In the genomic region with DNA sequence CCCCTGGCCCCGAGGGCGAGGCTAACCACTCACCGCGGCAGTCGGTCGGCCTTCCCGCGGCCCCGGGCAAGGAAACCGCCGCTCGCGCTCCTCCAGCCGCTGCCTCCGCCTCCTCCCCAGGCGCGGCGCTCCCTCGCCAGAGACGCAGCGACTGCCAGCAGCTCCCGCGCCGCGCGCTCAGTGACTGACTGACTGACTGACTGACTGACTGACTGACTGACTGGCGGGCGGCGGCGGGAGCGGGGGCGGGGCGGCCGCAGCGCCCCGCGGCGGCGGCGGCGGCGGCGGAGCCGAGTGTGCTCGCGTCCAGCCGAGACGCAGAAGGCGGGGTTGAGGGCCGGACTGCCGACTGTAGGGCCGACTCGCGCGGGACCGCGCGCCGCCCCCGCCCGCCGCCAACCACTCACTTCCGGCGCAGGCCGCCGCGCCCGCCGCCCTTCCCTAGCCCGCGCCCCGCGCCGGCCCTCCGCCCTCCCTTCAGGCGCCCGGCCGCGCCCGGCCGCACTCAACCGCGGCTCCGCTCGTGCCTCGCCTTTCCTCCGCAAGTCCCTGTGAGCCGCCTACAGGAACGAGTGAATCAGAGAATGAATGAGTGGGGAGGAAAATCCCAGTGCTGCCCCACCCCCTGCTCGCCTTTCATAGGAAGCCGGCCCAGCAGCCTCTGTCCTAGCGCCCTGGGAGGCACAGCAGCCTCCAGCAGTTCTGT, we compare ENCODE assay signal across 7 cellular contexts. TPM values are rescaled to one million over a fixed set of nuclear protein-coding genes. Genes with fewer than 3 reads are reported as not detected.
DNase-seq lines count a peak whose midpoint lies in the region; ATAC-seq and TF ChIP-seq lines count a peak whose summit lies in the region.

A gene with protein sequence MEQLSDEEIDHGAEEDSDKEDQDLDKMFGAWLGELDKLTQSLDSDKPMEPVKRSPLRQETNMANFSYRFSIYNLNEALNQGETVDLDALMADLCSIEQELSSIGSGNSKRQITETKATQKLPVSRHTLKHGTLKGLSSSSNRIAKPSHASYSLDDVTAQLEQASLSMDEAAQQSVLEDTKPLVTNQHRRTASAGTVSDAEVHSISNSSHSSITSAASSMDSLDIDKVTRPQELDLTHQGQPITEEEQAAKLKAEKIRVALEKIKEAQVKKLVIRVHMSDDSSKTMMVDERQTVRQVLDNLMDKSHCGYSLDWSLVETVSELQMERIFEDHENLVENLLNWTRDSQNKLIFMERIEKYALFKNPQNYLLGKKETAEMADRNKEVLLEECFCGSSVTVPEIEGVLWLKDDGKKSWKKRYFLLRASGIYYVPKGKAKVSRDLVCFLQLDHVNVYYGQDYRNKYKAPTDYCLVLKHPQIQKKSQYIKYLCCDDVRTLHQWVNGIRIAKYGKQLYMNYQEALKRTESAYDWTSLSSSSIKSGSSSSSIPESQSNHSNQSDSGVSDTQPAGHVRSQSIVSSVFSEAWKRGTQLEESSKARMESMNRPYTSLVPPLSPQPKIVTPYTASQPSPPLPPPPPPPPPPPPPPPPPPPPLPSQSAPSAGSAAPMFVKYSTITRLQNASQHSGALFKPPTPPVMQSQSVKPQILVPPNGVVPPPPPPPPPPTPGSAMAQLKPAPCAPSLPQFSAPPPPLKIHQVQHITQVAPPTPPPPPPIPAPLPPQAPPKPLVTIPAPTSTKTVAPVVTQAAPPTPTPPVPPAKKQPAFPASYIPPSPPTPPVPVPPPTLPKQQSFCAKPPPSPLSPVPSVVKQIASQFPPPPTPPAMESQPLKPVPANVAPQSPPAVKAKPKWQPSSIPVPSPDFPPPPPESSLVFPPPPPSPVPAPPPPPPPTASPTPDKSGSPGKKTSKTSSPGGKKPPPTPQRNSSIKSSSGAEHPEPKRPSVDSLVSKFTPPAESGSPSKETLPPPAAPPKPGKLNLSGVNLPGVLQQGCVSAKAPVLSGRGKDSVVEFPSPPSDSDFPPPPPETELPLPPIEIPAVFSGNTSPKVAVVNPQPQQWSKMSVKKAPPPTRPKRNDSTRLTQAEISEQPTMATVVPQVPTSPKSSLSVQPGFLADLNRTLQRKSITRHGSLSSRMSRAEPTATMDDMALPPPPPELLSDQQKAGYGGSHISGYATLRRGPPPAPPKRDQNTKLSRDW (minus strand): TSS at position 224 of the 706 bp plus-strand sequence. CDS start 39,948 bp downstream, outside the sequence.

- H3K4me1 ChIP-seq in ectodermal cell (ENCODE audit: control insufficient read depth, insufficient read depth, low read length) = peaks cover 12% of the 10 kb centered on the region

- peak within 1 kb of the TSS; percentile 90 for H3K27ac ChIP-seq in ectodermal cell (ENCODE audit: insufficient read depth, low read depth, low read length, poor library complexity, severe bottlenecking)

- H3K27ac Mint-ChIP-seq in activated CD8-positive, alpha-beta T cell treated with anti-CD3 and anti-CD28 coated beads for 36 hours = peak within 1 kb of the TSS; percentile 11

- H3K4me3 Mint-ChIP-seq in activated CD8-positive, alpha-beta T cell treated with anti-CD3 and anti-CD28 coated beads for 36 hours = peak within 1 kb of the TSS; percentile 73

- no peak for TF ChIP-seq CTCF in activated CD8-positive, alpha-beta T cell treated with anti-CD3 and anti-CD28 coated beads for 36 hours (IDR thresholded peaks at IDR 0.05)
- no peak for TF ChIP-seq CTCF in lower leg skin (IDR thresholded peaks at IDR 0.05)

- POLR2A ChIA-PET in activated CD8-positive, alpha-beta T cell treated with anti-CD3 and anti-CD28 coated beads for 36 hours (lab: Charles Lee) = interaction anchor here (1.0 to 1.1 kb wide), 2 partner anchors 33 to 185 kb away, joined by 3 read pairs; no protein-coding TSS in a partner anchor

- no peaks in the 10 kb centered on the region for H3K27me3 ChIP-seq in ectodermal cell (ENCODE audit: control insufficient read depth, insufficient read depth, low read length, poor library complexity, severe bottlenecking)

- H3K36me3 Mint-ChIP-seq in activated CD8-positive, alpha-beta T cell treated with anti-CD3 and anti-CD28 coated beads for 36 hours (ENCODE audit: low read depth) = no peaks in the 10 kb centered on the region

- no peaks in the 10 kb centered on the region for H3K36me3 ChIP-seq in ectodermal cell (ENCODE audit: control insufficient read depth, insufficient read depth, low read length)

- H3K27me3 Mint-ChIP-seq in activated CD8-positive, alpha-beta T cell treated with anti-CD3 and anti-CD28 coated beads for 36 hours = peaks cover 39% of the 10 kb centered on the region

- DNase-seq in NCI-H748 (lab: John Stamatoyannopoulos, UW; ENCODE audit: unreplicated experiment) (peak; percentile 93), lower leg skin (ENCODE audit: low spot score in 2 of 2) (peak; percentile 69 to 96)
- DNase-seq in activated CD8-positive, alpha-beta T cell treated with anti-CD3 and anti-CD28 coated beads for 36 hours = peak; percentile 72
- peak; percentile 71 for DNase-seq in stimulated activated CD4-positive, alpha-beta T cell treated with anti-CD3 and anti-CD28 coated beads, Interleukin-4, amount 100 ng/mL, for 1 hour

- H3K9me3 Mint-ChIP-seq in activated CD8-positive, alpha-beta T cell treated with anti-CD3 and anti-CD28 coated beads for 36 hours = peaks cover 19% of the 10 kb centered on the region

- peak within 1 kb of the TSS; percentile 80 for H3K4me3 ChIP-seq in ectodermal cell (ENCODE audit: insufficient read depth, low read depth, low read length)
- peak within 1 kb of the TSS; percentile 92 for H3K4me3 ChIP-seq in lower leg skin (ENCODE audit: low read depth, poor library complexity, severe bottlenecking)

- CTCF ChIA-PET in activated CD8-positive, alpha-beta T cell treated with anti-CD3 and anti-CD28 coated beads for 36 hours (lab: Charles Lee) = interaction anchor here (0.6 to 1.6 kb wide), 3 partner anchors 53 to 172 kb away, joined by 3 to 5 read pairs (median 3); no protein-coding TSS in a partner anchor

- intact Hi-C loops in activated CD8-positive, alpha-beta T cell treated with anti-CD3 and anti-CD28 coated beads for 36 hours (cut with micrococcal nuclease) = loop anchor here (10.0 kb wide), 1 partner anchor 170 kb away; a partner anchor contains a TSS
- intact Hi-C loops in lower leg skin (cut with DNase I; ENCODE audit: low total_unique reads) = no loop called here

- peaks cover 19% of the 10 kb centered on the region for H3K4me1 Mint-ChIP-seq in activated CD8-positive, alpha-beta T cell treated with anti-CD3 and anti-CD28 coated beads for 36 hours (ENCODE audit: low read depth)

- no peaks in the 10 kb centered on the region for H3K9me3 ChIP-seq in ectodermal cell (ENCODE audit: control insufficient read depth, low read length)

- ATAC-seq in GM18519 (IDR thresholded peaks at IDR 0.05; ENCODE audit: low FRiP score, unreplicated experiment) (peak; percentile 53), HG03342 (IDR thresholded peaks at IDR 0.05; ENCODE audit: unreplicated experiment) (peak; percentile 70)
- ATAC-seq in activated CD8-positive, alpha-beta T cell treated with anti-CD3 and anti-CD28 coated beads for 36 hours = peak; percentile 66

- WGBS in ectodermal cell, 2 experiments = 0% methylated on average over 92 of the region's 92 CpGs
- 0 to 1% methylated on average over 41 to 50 of the region's 92 CpGs for WGBS in lower leg skin, 2 donors

- no peak for TF ChIP-seq POLR2A in lower leg skin (IDR thresholded peaks at IDR 0.05)

RNA-seq across cellular contexts. Expression of the gene that starts here (rescaled TPM):
- 1 to 10 TPM; 1.5 to 1.9 TPM for total RNA-seq in activated CD8-positive, alpha-beta T cell treated with anti-CD3 and anti-CD28 coated beads for 36 hours
- polyA plus RNA-seq in ectodermal cell (2013, experiment 1 of 4) = 12.5 TPM
- polyA plus RNA-seq in ectodermal cell (2013, experiment 2 of 4) = 15.2 TPM
- 10.9 TPM for polyA plus RNA-seq in ectodermal cell (2013, experiment 3 of 4)
- polyA plus RNA-seq in ectodermal cell (2013, experiment 4 of 4) = 11.8 TPM
- total RNA-seq in lower leg skin = 100 to 1,000 TPM in 2 of 4 donors, 10 to 100 TPM in 2; 32.2 to 148 (median 67.7) TPM

Comparison
In these comparisons a context has a peak if more than half of its experiments do, and no peak if none do; other contexts are left out.
1. Peak in every context shown above with its lines: DNase-seq, ATAC-seq, H3K4me3 ChIP-seq and H3K27ac ChIP-seq.
2. RNA of the gene that starts here (total RNA-seq): 32.2 to 148 TPM in lower leg skin; 1.5 to 1.9 TPM in activated CD8-positive, alpha-beta T cell treated with anti-CD3 and anti-CD28 coated beads for 36 hours; every median in the first group is over 10 times any median in the second.